Comparison of ENCODE assay signal across 13 cellular contexts in the genomic region with DNA sequence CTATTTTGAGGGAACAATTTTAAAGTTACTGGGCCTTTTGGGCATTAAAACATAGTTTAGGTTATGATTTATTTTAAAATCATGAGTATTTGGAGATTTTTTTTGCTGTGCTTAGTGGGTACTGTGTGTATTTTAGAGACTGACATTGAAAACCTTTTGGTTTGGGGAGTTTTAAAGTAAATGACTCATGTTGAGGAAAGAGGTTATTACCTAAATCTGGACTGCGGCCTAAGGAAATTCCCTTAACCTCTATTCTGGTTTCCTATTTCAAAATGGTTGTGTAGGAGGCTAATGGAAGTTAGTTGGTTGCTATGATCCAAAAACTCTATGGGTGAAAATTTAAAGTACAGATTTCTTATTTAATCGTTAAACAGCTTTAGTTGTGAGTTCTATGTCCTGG. TPM values are rescaled to one million over a fixed set of nuclear protein-coding genes. Genes with fewer than 3 reads are reported as not detected.
DNase-seq lines count a peak whose midpoint lies in the region; ATAC-seq, FAIRE-seq and TF ChIP-seq lines count a peak whose summit lies in the region.
"Had no signal": no experiment of that assay in that cellular context is flagged by ENCODE, and none has a peak within 500 bp of the region (broad histone marks: within the 10 kb centered on the region; RNA-seq: fewer than 3 reads in every experiment).

No MANE protein-coding gene starts in this region.

- no peak overlapping the region for H3K4me3 ChIP-seq in AG04450 (ENCODE audit: low read depth, low read length)
- H3K4me3 ChIP-seq in endothelial cell of umbilical vein (replicated peaks in 1 of 3; ENCODE audit: insufficient read depth in 1 of 3, low read depth in 1 of 3, low read length in 3 of 3), result no peak overlapping the region
- no peak overlapping the region for H3K4me3 ChIP-seq in PC-9

- no peak for TF ChIP-seq POLR2A in endothelial cell of umbilical vein (IDR thresholded peaks at IDR 0.05; ENCODE audit: low read depth, low read length)

- H3K4me1 ChIP-seq in endothelial cell of umbilical vein (ENCODE audit: control insufficient read depth, extremely low read depth, insufficient read depth, low read length) (no peaks in the 10 kb centered on the region), PC-9 (replicated peaks; ENCODE audit: insufficient read depth) (no peaks in the 10 kb centered on the region)

- DNase-seq in AG04450 (ENCODE audit: low read depth, low spot score) (peak; percentile 42), endothelial cell of umbilical vein (ENCODE audit: low read depth, low spot score) (peak; percentile 36), PC-9 (no peak), SW 1271 (lab: John Stamatoyannopoulos, UW) (no peak)
- DNase-seq: ACHN; activated CD4-positive, alpha-beta memory T cell treated with anti-CD3 and anti-CD28 coated beads, Interleukin-2, amount 10 ng/mL, durations not matched to agents 7 days and 5 days; glutamatergic neuron; Karpas-422; NCI-H2171 treated with DMSO at 0.1 percent for 48 hours had no signal

- no peaks in the 10 kb centered on the region for H3K9me1 ChIP-seq in endothelial cell of umbilical vein (replicated peaks; ENCODE audit: control insufficient read depth, extremely low read depth, insufficient read depth, low read length)

- H4K20me1 ChIP-seq in endothelial cell of umbilical vein (replicated peaks; ENCODE audit: control insufficient read depth, extremely low read depth, insufficient read depth, low read length), result no peaks in the 10 kb centered on the region
- H4K20me1 ChIP-seq in PC-9 (ENCODE audit: insufficient read depth), result no peaks in the 10 kb centered on the region

- no peak for FAIRE-seq in endothelial cell of umbilical vein (lab: Jason Lieb, UNC)

- H3F3A ChIP-seq in PC-9 (ENCODE audit: insufficient read depth, low read depth), result no peaks in the 10 kb centered on the region

- H3K9me3 ChIP-seq in AG04450 (ENCODE audit: control insufficient read depth, insufficient read depth, low read length), result no peaks in the 10 kb centered on the region
- no peaks in the 10 kb centered on the region for H3K9me3 ChIP-seq in endothelial cell of umbilical vein (replicated peaks; ENCODE audit: control insufficient read depth, insufficient read depth, low read length)
- no peaks in the 10 kb centered on the region for H3K9me3 ChIP-seq in PC-9 (ENCODE audit: insufficient read depth, low read depth)

- TF ChIP-seq CTCF in AG04450 (IDR thresholded peaks at IDR 0.05; ENCODE audit: low read depth, low read length) (no peak), endothelial cell of umbilical vein (IDR thresholded peaks at IDR 0.05; ENCODE audit: extremely low read depth in 1 of 2, insufficient read depth in 1 of 2, low read depth in 1 of 2, low read length in 2 of 2) (no peak), PC-9 (conservative IDR thresholded peaks at IDR 0.05) (no peak)

- no peak overlapping the region for H3K9ac ChIP-seq in endothelial cell of umbilical vein (replicated peaks; ENCODE audit: extremely low read depth, insufficient read depth, low read length)

- no peaks in the 10 kb centered on the region for H3K9me2 ChIP-seq in PC-9 (ENCODE audit: insufficient read depth)

- H3K27ac ChIP-seq in AG04450 (ENCODE audit: low read depth, low read length) (no peak overlapping the region), endothelial cell of umbilical vein (ENCODE audit: insufficient read depth, low read depth, low read length) (no peak overlapping the region), PC-9 (no peak overlapping the region)

- ATAC-seq in GM19463 (IDR thresholded peaks at IDR 0.05; ENCODE audit: unreplicated experiment) (peak; percentile 75), HG03378 (IDR thresholded peaks at IDR 0.05; ENCODE audit: unreplicated experiment) (peak; percentile 75), HG02981 (IDR thresholded peaks at IDR 0.05; ENCODE audit: unreplicated experiment) (no peak), HG03439 (IDR thresholded peaks at IDR 0.05; ENCODE audit: unreplicated experiment) (no peak)

- no peak overlapping the region for H2AFZ ChIP-seq in endothelial cell of umbilical vein (ENCODE audit: low read depth, low read length)
- no peak overlapping the region for H2AFZ ChIP-seq in PC-9

- H3K27me3 ChIP-seq in AG04450 (ENCODE audit: control insufficient read depth, insufficient read depth, low read length) (no peaks in the 10 kb centered on the region), endothelial cell of umbilical vein (ENCODE audit: control insufficient read depth in 2 of 2, insufficient read depth in 2 of 2, low read length in 2 of 2) (no peaks in the 10 kb centered on the region), PC-9 (ENCODE audit: insufficient read depth, low read depth) (no peaks in the 10 kb centered on the region)

- intact Hi-C loops in endothelial cell of umbilical vein (cut with micrococcal nuclease) (no loop called here), PC-9 (cut with micrococcal nuclease; ENCODE audit: unreplicated experiment) (no loop called here)

- POLR2A ChIA-PET in AG04450 (lab: Yijun Ruan, JAX), result no interaction called here
- POLR2A ChIA-PET in endothelial cell of umbilical vein (lab: Charles Lee), result no interaction called here
- POLR2A ChIA-PET in PC-9 (lab: Charles Lee; ENCODE audit: unreplicated experiment), result no interaction called here

- CTCF ChIA-PET in AG04450 (lab: Charles Lee) (interaction anchor here (0.5 to 0.7 kb wide), 2 partner anchors 13 to 623 kb away, joined by 3 to 4 read pairs; no protein-coding TSS in a partner anchor), endothelial cell of umbilical vein (lab: Charles Lee) (no interaction called here), PC-9 (lab: Charles Lee) (no interaction called here)

- dilution Hi-C loops in endothelial cell of umbilical vein (cut with MboI; ENCODE audit: extremely low pct_ligation_motif_present, low sequenced_read_pairs), result no loop called here

- no peaks in the 10 kb centered on the region for H3K79me2 ChIP-seq in endothelial cell of umbilical vein (ENCODE audit: control insufficient read depth, insufficient read depth, low read length)
- no peaks in the 10 kb centered on the region for H3K79me2 ChIP-seq in PC-9 (ENCODE audit: low read depth)

- no peaks in the 10 kb centered on the region for H3K36me3 ChIP-seq in endothelial cell of umbilical vein (ENCODE audit: control insufficient read depth in 2 of 2, extremely low read depth in 1 of 2, insufficient read depth in 2 of 2, low read length in 2 of 2)
- no peaks in the 10 kb centered on the region for H3K36me3 ChIP-seq in PC-9 (ENCODE audit: low read depth)

- no peak overlapping the region for H3K4me2 ChIP-seq in endothelial cell of umbilical vein (ENCODE audit: insufficient read depth, low read length)
- H3K4me2 ChIP-seq in PC-9, result no peak overlapping the region

- BruUV-seq in endothelial cell of umbilical vein (replicated peaks; lab: Mats Ljungman, UMichigan) (no TSS peak), PC-9 (replicated peaks; lab: Mats Ljungman, UMichigan) (no TSS peak)

TF ChIP-seq in endothelial cell of umbilical vein, 7 proteins besides CTCF, POLR2A, EP300 and RAD21:
- TF ChIP-seq, protein P1, sequence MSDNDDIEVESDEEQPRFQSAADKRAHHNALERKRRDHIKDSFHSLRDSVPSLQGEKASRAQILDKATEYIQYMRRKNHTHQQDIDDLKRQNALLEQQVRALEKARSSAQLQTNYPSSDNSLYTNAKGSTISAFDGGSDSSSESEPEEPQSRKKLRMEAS (IDR thresholded peaks at IDR 0.05; ENCODE audit: insufficient read depth, insufficient read length), result no peak
- TF ChIP-seq FOS (IDR thresholded peaks at IDR 0.05; ENCODE audit: borderline replicate concordance, insufficient read depth, low read length) (no peak), POLR2AphosphoS5 (IDR thresholded peaks at IDR 0.05; ENCODE audit: insufficient read depth, low read depth, low read length) (no peak), EZH2 (IDR thresholded peaks at IDR 0.05; ENCODE audit: borderline replicate concordance, low read depth, low read length, severe bottlenecking) (no peak), MYC (IDR thresholded peaks at IDR 0.05; ENCODE audit: low read depth, low read length) (no peak), JUN (IDR thresholded peaks at IDR 0.05; ENCODE audit: borderline replicate concordance, insufficient read depth, insufficient read length, low read depth) (no peak), GATA2 (IDR thresholded peaks at IDR 0.05; ENCODE audit: insufficient read depth, insufficient read length, low read depth, low read length) (no peak)

RNA-seq across cellular contexts. Expression of gene DPH6, which starts 57.3 kb away (rescaled TPM):
- polyA plus RNA-seq in AG04450 (2011; rRNA removed), result 10.6 and 11.8 TPM in 2 replicates
- 16.9 and 17.1 TPM in 2 replicates for polyA minus RNA-seq in AG04450 (2011; rRNA and poly(A)+ RNA removed)
- 10.1 and 12.4 TPM in 2 replicates for total RNA-seq in endothelial cell of umbilical vein
- 4.6 and 6.0 TPM in 2 replicates for polyA plus RNA-seq in endothelial cell of umbilical vein
- polyA plus RNA-seq in endothelial cell of umbilical vein (2011; cell fraction: cytosol; rRNA removed), result 6.4 and 7.7 TPM in 2 replicates
- polyA plus RNA-seq in endothelial cell of umbilical vein (2011; cell fraction: nucleus; rRNA removed), result 12.3 and 16.5 TPM in 2 replicates
- 9.3 and 15.7 TPM in 2 replicates for polyA plus RNA-seq in endothelial cell of umbilical vein (2012)
- polyA minus RNA-seq in endothelial cell of umbilical vein, result 13.6 and 26.3 TPM in 2 replicates
- 7.9 TPM for polyA minus RNA-seq in endothelial cell of umbilical vein (2011; cell fraction: cytosol; rRNA and poly(A)+ RNA removed)
- 48.8 and 56.1 TPM in 2 replicates for polyA minus RNA-seq in endothelial cell of umbilical vein (2011; cell fraction: nucleus; rRNA and poly(A)+ RNA removed)
- total RNA-seq in PC-9 (2021), result 14.8 and 19.2 TPM in 2 replicates

Comparison
In these comparisons a context has a peak if more than half of its experiments do, and no peak if none do; other contexts are left out.
1. DNase-seq: peak in AG04450 (single experiment) and endothelial cell of umbilical vein (single experiment); none in PC-9 (0 of 2) and SW 1271 (0 of 2).
2. ATAC-seq: peak in GM19463 (single experiment) and HG03378 (single experiment); none in HG02981 (single experiment) and HG03439 (single experiment).